Comparison of ENCODE assay signal across 21 cellular contexts in genomic region chr6:108748959-108749358, GRCh38.
"Had no signal": no experiment of that assay in that cellular context is flagged by ENCODE, and none has a peak within 500 bp of the region (broad histone marks: within the 10 kb centered on the region; RNA-seq: fewer than 3 reads in every experiment).

No MANE protein-coding gene starts in this region.

- H3K36me3 ChIP-seq: adrenal gland, cardiac muscle cell, esophagus squamous epithelium, neutrophil, pancreas, upper lobe of right lung had no signal

- DNase-seq: activated CD4-positive, alpha-beta T cell treated with anti-CD3 and anti-CD28 coated beads, Interleukin-2, amount 50 U/mL, for 4 hours; activated gamma-delta T cell treated with Interleukin-2 at 50 U/mL for 16 hours; activated T-cell treated with anti-CD3 and anti-CD28 coated beads for 4 hours; adrenal gland; effector memory CD4-positive, alpha-beta T cell; esophagus squamous epithelium; stimulated activated CD4-positive, alpha-beta T cell treated with anti-CD3 and anti-CD28 coated beads, Interleukin-4, amount 100 ng/mL, for 4 hours; testis; upper lobe of right lung had no signal

- H3K4me1 ChIP-seq: esophagus squamous epithelium, upper lobe of right lung had no signal

- FAIRE-seq: endothelial cell of umbilical vein, keratinocyte, pancreas, TTC549 had no signal

- H3K9me3 ChIP-seq: adrenal gland, esophagus squamous epithelium, neutrophil, pancreas, testis, upper lobe of right lung had no signal

- H3K4me2 ChIP-seq: hepatocyte had no signal

- H3K27ac ChIP-seq: adrenal gland, cardiac muscle cell, esophagus squamous epithelium, hepatocyte, neutrophil, pancreas, testis, upper lobe of right lung had no signal

- H3K27me3 ChIP-seq: esophagus squamous epithelium, hepatocyte, neutrophil, pancreas, testis, upper lobe of right lung had no signal

- H2AFZ ChIP-seq: hepatocyte had no signal

- H3K79me2 ChIP-seq: hepatocyte had no signal

- H3K4me3 ChIP-seq: adrenal gland, cardiac muscle cell, esophagus squamous epithelium, hepatocyte, lung, pancreas, testis, upper lobe of right lung had no signal

- ATAC-seq: activated naive CD4-positive, alpha-beta T cell treated with anti-CD3 and anti-CD28 coated beads, Interleukin-2, amount 50 U/mL, for 72 hours; natural killer cell treated with Interleukin-12 subunit alpha and Interleukin-12 subunit beta and Interleukin-15 and Interleukin-18, amount 100 ng/mL, for 72 hours; pancreas; sciatic nerve; stimulated activated memory B cell treated with anti-CD40 and anti-IgM and Interleukin-4, amounts not matched to agents 10 μg/mL and 1 μg/mL and 100 μg/mL, for 72 hours; upper lobe of right lung had no signal
